In the genomic region with DNA sequence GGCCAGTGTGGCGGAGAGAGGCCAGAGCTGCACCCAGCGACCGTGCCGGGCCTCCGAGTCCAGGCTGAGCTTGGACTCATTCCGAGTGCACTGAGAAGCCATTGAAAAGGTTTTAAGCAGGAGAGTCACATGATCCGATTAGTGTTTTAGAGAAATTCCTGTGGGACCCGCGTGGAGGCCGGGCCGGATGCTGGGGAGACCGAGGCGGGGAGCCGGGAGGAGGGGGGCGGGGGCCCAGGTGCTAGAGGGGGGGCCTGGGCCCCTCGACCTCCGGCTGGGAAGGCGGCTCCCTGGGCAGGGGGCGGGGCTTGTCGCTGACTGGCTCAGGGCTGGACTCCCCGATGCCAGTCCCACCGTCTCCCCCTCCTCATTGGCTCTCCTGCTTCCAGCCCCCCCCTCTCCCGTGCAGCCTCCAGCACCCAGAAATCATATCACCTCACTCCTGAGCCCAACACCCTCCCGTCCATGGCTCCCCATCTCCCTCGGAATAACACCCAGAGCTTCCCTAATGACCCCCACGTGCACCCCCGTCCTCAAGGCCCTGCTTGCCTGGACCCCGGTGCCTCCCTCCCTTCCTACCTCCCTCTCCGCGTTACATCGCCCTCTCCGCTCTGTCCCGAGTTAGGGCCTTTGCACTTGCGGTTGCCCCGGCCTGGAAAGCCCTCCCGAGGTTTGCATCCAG, we compare ENCODE assay signal across 9 cellular contexts.
DNase-seq lines count a peak whose midpoint lies in the region; ATAC-seq lines count a peak whose summit lies in the region.
"Had no signal": no experiment of that assay in that cellular context is flagged by ENCODE, and none has a peak within 500 bp of the region (broad histone marks: within the 10 kb centered on the region; RNA-seq: fewer than 3 reads in every experiment).

No MANE protein-coding gene starts in this region.

- peak overlapping the region; percentile 84 to 98 (median 92) for H3K4me2 ChIP-seq in BLaER1 treated with 17β-estradiol and CSF1 and Interleukin-3, amounts not matched to agents 10 nM and 100 nM

- DNase-seq in HuH-7.5 (ENCODE audit: low spot score) = peak; percentile 71
- peak; percentile 36 for DNase-seq in T follicular helper cell (ENCODE audit: low read depth)
- peak; percentile 69 for DNase-seq in stimulated activated CD4-positive, alpha-beta T cell treated with anti-CD3 and anti-CD28 coated beads, Interleukin-4, amount 100 ng/mL, for 1 hour
- DNase-seq in HPDE6-E6E7 (ENCODE audit: extremely low spot score) = no peak

- H3K36me3 ChIP-seq in BLaER1 treated with 17β-estradiol and CSF1 and Interleukin-3, amounts not matched to agents 10 nM and 100 nM = peaks cover 0 to 6% (median 0%) of the 10 kb centered on the region in 11 experiments; a peak in 1 of 22 replicates

- H3K27ac ChIP-seq in BLaER1 treated with 17β-estradiol and CSF1 and Interleukin-3, amounts not matched to agents 10 nM and 100 nM = peak overlapping the region in 8 of 11 experiments; percentile 56 to 86 (median 78); a peak in 16 of 22 replicates
- H3K27ac ChIP-seq in cingulate gyrus (ENCODE audit: low read depth, low read length) = peak overlapping the region; percentile 84
- peak overlapping the region; percentile 71 for H3K27ac ChIP-seq in layer of hippocampus (ENCODE audit: low read depth, low read length)

- H3K4me3 ChIP-seq in BLaER1 treated with 17β-estradiol and CSF1 and Interleukin-3, amounts not matched to agents 10 nM and 100 nM = peak overlapping the region; percentile 48 to 70 (median 55)

- no peaks in the 10 kb centered on the region for H3K27me3 ChIP-seq in BLaER1 treated with 17β-estradiol and CSF1 and Interleukin-3, amounts not matched to agents 10 nM and 100 nM
- H3K27me3 ChIP-seq in layer of hippocampus (ENCODE audit: control insufficient read depth, insufficient read depth, low read length) = no peaks in the 10 kb centered on the region

- no peak for ATAC-seq in GM19463 (IDR thresholded peaks at IDR 0.05; ENCODE audit: unreplicated experiment)
- ATAC-seq: HCT116 had no signal

- no peaks in the 10 kb centered on the region for H3K9me3 ChIP-seq in BLaER1 treated with 17β-estradiol and CSF1 and Interleukin-3, amounts not matched to agents 10 nM and 100 nM (replicated peaks in 1 of 11)

- H3K9ac ChIP-seq in BLaER1 treated with 17β-estradiol and CSF1 and Interleukin-3, amounts not matched to agents 10 nM and 100 nM = peak overlapping the region in 10 of 11 experiments; percentile 38 to 79 (median 62); a peak in 18 of 22 replicates

- no peaks in the 10 kb centered on the region for H4K20me1 ChIP-seq in BLaER1 treated with 17β-estradiol and CSF1 and Interleukin-3, amounts not matched to agents 10 nM and 100 nM

- peaks cover 23 to 53% (median 41%) of the 10 kb centered on the region in 10 experiments for H3K4me1 ChIP-seq in BLaER1 treated with 17β-estradiol and CSF1 and Interleukin-3, amounts not matched to agents 10 nM and 100 nM
